In genomic region chr2:72892506-72893173, GRCh38 we compare ENCODE assay signal across 8 cellular contexts.
DNase-seq lines count a peak whose midpoint lies in the region; ATAC-seq lines count a peak whose summit lies in the region.

No MANE protein-coding gene starts in this region.

- no peaks in the 10 kb centered on the region for H3K9me3 Mint-ChIP-seq in memory B cell

- H3K4me3 Mint-ChIP-seq in memory B cell, result no peak overlapping the region

- H3K36me3 Mint-ChIP-seq in memory B cell, result no peaks in the 10 kb centered on the region

- H3K27ac Mint-ChIP-seq in memory B cell, result no peak overlapping the region

- peaks cover 30% of the 10 kb centered on the region for H3K27me3 Mint-ChIP-seq in memory B cell

- DNase-seq in Ammon's horn (ENCODE audit: low spot score) (peak; percentile 87), NCI-H226 (peak; percentile 64), ecto neural progenitor cell (ENCODE audit: low spot score) (peak; percentile 69), memory B cell (ENCODE audit: low spot score in 2 of 2) (peak; percentile 32 to 39)
- peak; percentile 41 to 42 for DNase-seq in activated CD4-positive, alpha-beta T cell treated with anti-CD3 and anti-CD28 coated beads for 4 hours
- DNase-seq in stimulated activated naive CD8-positive, alpha-beta T cell treated with anti-CD3 and anti-CD28 coated beads, Interleukin-15, Interleukin-2, amounts not matched to agents 100 U/mL and 50 U/mL, for 24 hours, result peak; percentile 63

- H3K4me1 Mint-ChIP-seq in memory B cell, result peaks cover 10% of the 10 kb centered on the region

- ATAC-seq in GM18858 (IDR thresholded peaks at IDR 0.05; ENCODE audit: unreplicated experiment), result peak; percentile 67
- peak; percentile 64 for ATAC-seq in HG03097 (IDR thresholded peaks at IDR 0.05; ENCODE audit: low FRiP score, unreplicated experiment)
- peak; percentile 81 for ATAC-seq in memory B cell (ENCODE audit: low read depth)
- peak; percentile 80 for ATAC-seq in stimulated activated naive CD8-positive, alpha-beta T cell treated with anti-CD3 and anti-CD28 coated beads, Interleukin-15, Interleukin-2, amounts not matched to agents 100 U/mL and 50 U/mL, for 24 hours

Comparison
In these comparisons a context has a peak if more than half of its experiments do, and no peak if none do; other contexts are left out.
1. Peak in every context shown above with its lines: DNase-seq and ATAC-seq.
2. DNase-seq: peak in every context shown above with its lines; median percentile 87 in Ammon's horn; 69 in ecto neural progenitor cell; 64 in NCI-H226; 63 in stimulated activated naive CD8-positive, alpha-beta T cell treated with anti-CD3 and anti-CD28 coated beads, Interleukin-15, Interleukin-2, amounts not matched to agents 100 U/mL and 50 U/mL, for 24 hours; 42 in activated CD4-positive, alpha-beta T cell treated with anti-CD3 and anti-CD28 coated beads for 4 hours; 36 in memory B cell.